In genomic region chr4:77913353-77913752, GRCh38 we compare ENCODE assay signal across 25 cellular contexts.
"Had no signal": no experiment of that assay in that cellular context is flagged by ENCODE, and none has a peak within 500 bp of the region (broad histone marks: within the 10 kb centered on the region; RNA-seq: fewer than 3 reads in every experiment).

No MANE protein-coding gene starts in this region.

- H3K4me3 Mint-ChIP-seq: activated naive CD8-positive, alpha-beta T cell; activated T-cell treated with anti-CD3 and anti-CD28 coated beads, Interleukin-2, amount 50 U/mL, for 4 hours; memory B cell; natural killer cell treated with Interleukin-12 subunit alpha and Interleukin-12 subunit beta and Interleukin-15 and Interleukin-18, amount 100 ng/mL, for 72 hours had no signal

- FAIRE-seq: endometrium had no signal

- H3K27me3 ChIP-seq: adrenal gland, cardiac muscle cell, heart right ventricle, sigmoid colon, thyroid gland had no signal

- H3K9me3 Mint-ChIP-seq: activated T-cell treated with anti-CD3 and anti-CD28 coated beads, Interleukin-2, amount 50 U/mL, for 4 hours; activated T-helper 2 cell treated with anti-CD3 and anti-CD28 coated beads, Interferon-gamma antibody, Interleukin-2, Interleukin-4, amounts not matched to agents 10 μg/mL and 5 μg/mL and 100 μg/mL, durations not matched to agents 14 hours and 24 hours and 36 hours; natural killer cell treated with Interleukin-12 subunit alpha and Interleukin-12 subunit beta and Interleukin-15 and Interleukin-18, amount 100 ng/mL, for 72 hours had no signal

- DNase-seq: activated CD4-positive, alpha-beta T cell treated with anti-CD3 and anti-CD28 coated beads for 4 hours; activated CD4-positive, alpha-beta T cell treated with anti-CD3 and anti-CD28 coated beads, Interleukin-2, amount 50 U/mL, for 48 hours; activated CD4-positive, CD25-positive, alpha-beta regulatory T cell; activated CD8-positive, alpha-beta memory T cell treated with anti-CD3 and anti-CD28 coated beads, Interleukin-2, amount 50 U/mL, for 48 hours; activated naive CD4-positive, alpha-beta T cell; activated T-cell treated with anti-CD3 and anti-CD28 coated beads, Interleukin-2, amount 50 U/mL, for 4 hours; adrenal gland; heart right ventricle; islet precursor cell; left colon; retina; sigmoid colon; stimulated activated CD4-positive, alpha-beta T cell treated with anti-CD3 and anti-CD28 coated beads, Interleukin-2, amount 100 ng/mL, for 48 hours; stimulated activated CD8-positive, alpha-beta memory T cell treated with anti-CD3 and anti-CD28 coated beads, Interleukin-4, amount 100 ng/mL, for 48 hours; stimulated activated naive CD4-positive, alpha-beta T cell treated with Interleukin-2 at 50 U/mL for 16 hours; T-helper 1 cell; T-helper 9 cell; thyroid gland had no signal

- H3K27me3 Mint-ChIP-seq: activated naive CD8-positive, alpha-beta T cell; memory B cell; natural killer cell treated with Interleukin-12 subunit alpha and Interleukin-12 subunit beta and Interleukin-15 and Interleukin-18, amount 100 ng/mL, for 72 hours; progenitor cell of endocrine pancreas had no signal

- H3K27ac Mint-ChIP-seq: activated naive CD8-positive, alpha-beta T cell; activated T-helper 2 cell treated with anti-CD3 and anti-CD28 coated beads, Interferon-gamma antibody, Interleukin-2, Interleukin-4, amounts not matched to agents 10 μg/mL and 5 μg/mL and 100 μg/mL, durations not matched to agents 14 hours and 24 hours and 36 hours; memory B cell; natural killer cell treated with Interleukin-12 subunit alpha and Interleukin-12 subunit beta and Interleukin-15 and Interleukin-18, amount 100 ng/mL, for 72 hours; progenitor cell of endocrine pancreas had no signal

- H3K36me3 ChIP-seq: adrenal gland, cardiac muscle cell, thyroid gland had no signal

- H3K9me3 ChIP-seq: adrenal gland, sigmoid colon, thyroid gland had no signal

- H3K27ac ChIP-seq: adrenal gland, cardiac muscle cell, heart right ventricle, sigmoid colon, thyroid gland had no signal

- H3K4me3 ChIP-seq: adrenal gland, cardiac muscle cell, heart right ventricle, sigmoid colon, thyroid gland had no signal

- H3K4me1 ChIP-seq: adrenal gland, heart right ventricle had no signal
